7 cellular contexts compared by ENCODE assay signal in the genomic region with DNA sequence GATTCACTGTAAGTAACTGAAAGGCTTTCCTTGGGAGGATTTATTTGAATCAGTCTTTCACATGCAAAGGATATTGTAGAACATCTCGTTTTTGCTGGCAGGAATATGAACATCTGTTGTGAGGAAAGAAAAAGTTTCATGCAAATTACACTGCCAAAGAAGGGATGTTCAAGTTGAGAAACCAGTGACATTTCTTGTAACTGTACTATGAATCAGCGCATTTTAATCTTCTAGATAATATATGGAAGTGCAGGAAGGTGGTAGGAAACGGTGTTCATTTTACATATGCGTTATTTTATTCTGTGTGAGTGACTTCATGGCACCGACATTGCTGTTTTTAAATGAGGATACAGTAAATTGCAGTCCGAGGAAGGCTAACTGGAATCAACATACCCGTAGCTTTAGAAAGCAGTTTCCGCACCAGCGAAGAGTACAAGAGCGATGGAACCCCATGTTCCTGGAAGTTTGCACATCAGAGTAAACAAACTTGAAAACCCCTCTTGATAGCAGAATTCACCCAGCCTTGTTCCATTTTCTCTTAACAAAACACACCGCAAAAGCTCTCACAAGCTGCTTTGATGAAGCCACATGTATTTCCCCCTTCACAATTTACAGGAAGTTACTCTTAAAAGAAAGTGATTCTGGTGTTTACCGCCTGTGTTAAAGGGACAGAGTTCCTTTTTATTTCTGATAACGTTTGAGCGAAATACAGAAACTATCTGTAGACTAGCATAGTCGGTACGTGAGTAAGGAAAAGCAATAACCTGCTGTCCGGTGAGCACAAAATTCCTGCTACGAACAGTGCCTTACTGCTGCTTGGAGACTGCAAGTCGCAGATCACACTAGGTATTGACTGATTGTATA. TPM values are rescaled to one million over a fixed set of nuclear protein-coding genes. Genes with fewer than 3 reads are reported as not detected.
DNase-seq lines count a peak whose midpoint lies in the region; ATAC-seq lines count a peak whose summit lies in the region.

No MANE protein-coding gene starts in this region.

- DNase-seq in NOMO-1 (lab: John Stamatoyannopoulos, UW; ENCODE audit: unreplicated experiment in 2 of 2) = peak; percentile 62 to 86
- peak; percentile 31 for DNase-seq in activated gamma-delta T cell treated with anti-CD3 and anti-CD28 coated beads, Interleukin-2, amount 50 U/mL, for 16 hours (ENCODE audit: low read depth)
- DNase-seq in globus pallidus (ENCODE audit: low spot score) = peak; percentile 39
- DNase-seq in skeletal muscle cell (ENCODE audit: low read depth) = no peak
- DNase-seq in SJCRH30 = no peak

- peak; percentile 35 for ATAC-seq in GM18858 (IDR thresholded peaks at IDR 0.05; ENCODE audit: unreplicated experiment)
- ATAC-seq in HG02610 (IDR thresholded peaks at IDR 0.05; ENCODE audit: unreplicated experiment) = peak; percentile 50

- no peaks in the 10 kb centered on the region for H3K36me3 ChIP-seq in SJCRH30

- H3K27me3 ChIP-seq in SJCRH30 = peaks cover 10% of the 10 kb centered on the region; the same call in 1 of the 2 replicates

- no peaks in the 10 kb centered on the region for H3K9me3 ChIP-seq in SJCRH30 (replicated peaks)

- H3K4me3 ChIP-seq in skeletal muscle cell (ENCODE audit: low read depth, low read length) = peak overlapping the region; percentile 42
- no peak overlapping the region for H3K4me3 ChIP-seq in SJCRH30

- no peak overlapping the region for H3K27ac ChIP-seq in SJCRH30

- H3K4me1 ChIP-seq in SJCRH30 = no peaks in the 10 kb centered on the region

RNA-seq across cellular contexts. Expression of a gene that starts 11.5 kb away (rescaled TPM):
- not detected in 2 replicates for total RNA-seq in SJCRH30 (2014; rRNA removed; shearing (Covaris generic))

Comparison
In these comparisons a context has a peak if more than half of its experiments do, and no peak if none do; other contexts are left out.
1. DNase-seq: peak in NOMO-1 (2 of 2), activated gamma-delta T cell treated with anti-CD3 and anti-CD28 coated beads, Interleukin-2, amount 50 U/mL, for 16 hours (single experiment) and globus pallidus (single experiment); none in skeletal muscle cell (single experiment) and SJCRH30 (0 of 2).